ENCODE assay signal across 13 cellular contexts in genomic region chr22:35882226-35883027, GRCh38.
DNase-seq lines count a peak whose midpoint lies in the region; ATAC-seq, FAIRE-seq and TF ChIP-seq lines count a peak whose summit lies in the region.
"Had no signal": no experiment of that assay in that cellular context is flagged by ENCODE, and none has a peak within 500 bp of the region (broad histone marks: within the 10 kb centered on the region; RNA-seq: fewer than 3 reads in every experiment).

No MANE protein-coding gene starts in this region.

- TF ChIP-seq CTCF in AG10803 (conservative IDR thresholded peaks at IDR 0.05; ENCODE audit: low read length), result no peak
- no peak for TF ChIP-seq CTCF in endothelial cell of umbilical vein (IDR thresholded peaks at IDR 0.05; ENCODE audit: extremely low read depth in 1 of 2, insufficient read depth in 1 of 2, low read depth in 1 of 2, low read length in 2 of 2)

- BruUV-seq in endothelial cell of umbilical vein (replicated peaks; lab: Mats Ljungman, UMichigan), result no TSS peak

- no peaks in the 10 kb centered on the region for H3K9me2 ChIP-seq in Karpas-422 (replicated peaks; ENCODE audit: insufficient read depth, low read length)

- no peaks in the 10 kb centered on the region for H3K27me3 Mint-ChIP-seq in naive thymus-derived CD8-positive, alpha-beta T cell
- H3K27me3 Mint-ChIP-seq: activated CD4-positive, alpha-beta T cell treated with anti-CD3 and anti-CD28 coated beads, Interleukin-2, amount 10 ng/mL, durations not matched to agents 7 days and 5 days; B cell had no signal

- no peak overlapping the region for H3K4me3 ChIP-seq in AG10803 (ENCODE audit: low read length)
- no peak overlapping the region for H3K4me3 ChIP-seq in endothelial cell of umbilical vein (replicated peaks in 1 of 3; ENCODE audit: insufficient read depth in 1 of 3, low read depth in 1 of 3, low read length in 3 of 3)
- H3K4me3 ChIP-seq in Karpas-422 (ENCODE audit: low read length), result no peak overlapping the region

- H3K4me1 Mint-ChIP-seq in naive thymus-derived CD8-positive, alpha-beta T cell, result peaks cover 16 to 25% (median 21%) of the 10 kb centered on the region in 4 donors

- TF ChIP-seq POLR2A in endothelial cell of umbilical vein (IDR thresholded peaks at IDR 0.05; ENCODE audit: low read depth, low read length), result no peak

- no peaks in the 10 kb centered on the region for H3K9me3 ChIP-seq in endothelial cell of umbilical vein (replicated peaks; ENCODE audit: control insufficient read depth, insufficient read depth, low read length)
- no peaks in the 10 kb centered on the region for H3K9me3 ChIP-seq in Karpas-422 (ENCODE audit: low read length)

- H3K36me3 ChIP-seq in endothelial cell of umbilical vein (ENCODE audit: control insufficient read depth in 2 of 2, extremely low read depth in 1 of 2, insufficient read depth in 2 of 2, low read length in 2 of 2) (no peaks in the 10 kb centered on the region), Karpas-422 (ENCODE audit: insufficient read depth, low read length) (no peaks in the 10 kb centered on the region)

- H4K20me1 ChIP-seq in endothelial cell of umbilical vein (replicated peaks; ENCODE audit: control insufficient read depth, extremely low read depth, insufficient read depth, low read length) (no peaks in the 10 kb centered on the region), Karpas-422 (ENCODE audit: insufficient read depth, low read depth, low read length) (peaks cover 54% of the 10 kb centered on the region)

- H3K9ac ChIP-seq in endothelial cell of umbilical vein (replicated peaks; ENCODE audit: extremely low read depth, insufficient read depth, low read length) (no peak overlapping the region), Karpas-422 (ENCODE audit: low read length) (no peak overlapping the region)

- peak in 1 of 2 donors; percentile 25 for ATAC-seq in naive thymus-derived CD8-positive, alpha-beta T cell
- ATAC-seq in HG03354 (IDR thresholded peaks at IDR 0.05; ENCODE audit: poor library complexity, severe bottlenecking, unreplicated experiment) (no peak), HG02588 (IDR thresholded peaks at IDR 0.05; ENCODE audit: unreplicated experiment) (no peak)

- H3K79me2 ChIP-seq in endothelial cell of umbilical vein (ENCODE audit: control insufficient read depth, insufficient read depth, low read length) (peaks cover 27% of the 10 kb centered on the region), Karpas-422 (ENCODE audit: low read length) (no peaks in the 10 kb centered on the region)

- H3K27ac Mint-ChIP-seq in naive thymus-derived CD8-positive, alpha-beta T cell, result peak overlapping the region in 7 of 10 donors; percentile 30 to 87 (median 75)
- H3K27ac Mint-ChIP-seq: activated CD4-positive, alpha-beta T cell treated with anti-CD3 and anti-CD28 coated beads, Interleukin-2, amount 10 ng/mL, durations not matched to agents 7 days and 5 days; B cell had no signal

- H3K4me3 Mint-ChIP-seq in naive thymus-derived CD8-positive, alpha-beta T cell, result peak overlapping the region in 4 of 10 donors; percentile 11 to 38 (median 26)
- H3K4me3 Mint-ChIP-seq: activated CD4-positive, alpha-beta T cell treated with anti-CD3 and anti-CD28 coated beads, Interleukin-2, amount 10 ng/mL, durations not matched to agents 7 days and 5 days; B cell had no signal

- POLR2A ChIA-PET in endothelial cell of umbilical vein (lab: Charles Lee), result no interaction called here
- POLR2A ChIA-PET in naive thymus-derived CD8-positive, alpha-beta T cell (lab: Charles Lee), result no interaction called here

- peaks cover 3% of the 10 kb centered on the region for H3K9me1 ChIP-seq in endothelial cell of umbilical vein (replicated peaks; ENCODE audit: control insufficient read depth, extremely low read depth, insufficient read depth, low read length)

- dilution Hi-C loops in endothelial cell of umbilical vein (cut with MboI; ENCODE audit: extremely low pct_ligation_motif_present, low sequenced_read_pairs), result no loop called here

- H2AFZ ChIP-seq in endothelial cell of umbilical vein (ENCODE audit: low read depth, low read length) (no peak overlapping the region), Karpas-422 (ENCODE audit: low read length) (no peak overlapping the region)

- H3K36me3 Mint-ChIP-seq in naive thymus-derived CD8-positive, alpha-beta T cell, result no peaks in the 10 kb centered on the region

- no peaks in the 10 kb centered on the region for H3K9me3 Mint-ChIP-seq in naive thymus-derived CD8-positive, alpha-beta T cell
- H3K9me3 Mint-ChIP-seq: activated CD4-positive, alpha-beta T cell treated with anti-CD3 and anti-CD28 coated beads, Interleukin-2, amount 10 ng/mL, durations not matched to agents 7 days and 5 days had no signal

- intact Hi-C loops in endothelial cell of umbilical vein (cut with micrococcal nuclease), result loop anchor here (5.0 kb wide), 1 partner anchor 40 kb away; no protein-coding TSS in a partner anchor

- peak overlapping the region; percentile 77 for H3K4me2 ChIP-seq in endothelial cell of umbilical vein (ENCODE audit: insufficient read depth, low read length)
- no peak overlapping the region for H3K4me2 ChIP-seq in Karpas-422 (ENCODE audit: low read depth, low read length, poor library complexity, severe bottlenecking)

- H3K27ac ChIP-seq in endothelial cell of umbilical vein (ENCODE audit: insufficient read depth, low read depth, low read length) (peak overlapping the region; percentile 70), Karpas-422 (ENCODE audit: low read length) (no peak overlapping the region)

- H3K4me1 ChIP-seq in endothelial cell of umbilical vein (ENCODE audit: control insufficient read depth, extremely low read depth, insufficient read depth, low read length) (peaks cover 18% of the 10 kb centered on the region), Karpas-422 (ENCODE audit: low read length) (peaks cover 9% of the 10 kb centered on the region)

- FAIRE-seq in endothelial cell of umbilical vein (lab: Jason Lieb, UNC), result no peak

- H3K27me3 ChIP-seq in endothelial cell of umbilical vein (ENCODE audit: control insufficient read depth in 2 of 2, insufficient read depth in 2 of 2, low read length in 2 of 2) (no peaks in the 10 kb centered on the region), Karpas-422 (ENCODE audit: low read length) (no peaks in the 10 kb centered on the region)

- DNase-seq in AG10803 (ENCODE audit: low read depth) (peak; percentile 21), NCI-H82 (lab: John Stamatoyannopoulos, UW) (peak; percentile 69), endothelial cell of umbilical vein (ENCODE audit: low read depth, low spot score) (peak; percentile 47), mesenteric fat pad (ENCODE audit: low spot score) (no peak), Karpas-422 (no peak)
- DNase-seq in naive thymus-derived CD8-positive, alpha-beta T cell, result no peak
- DNase-seq: activated CD4-positive, alpha-beta T cell treated with anti-CD3 and anti-CD28 coated beads, Interleukin-2, amount 10 ng/mL, durations not matched to agents 7 days and 5 days; NCI-H1105; occipital lobe; stimulated activated CD4-positive, alpha-beta T cell treated with anti-CD3 and anti-CD28 coated beads, Interleukin-4, amount 100 ng/mL, for 4 hours had no signal

- CTCF ChIA-PET in endothelial cell of umbilical vein (lab: Charles Lee), result interaction anchor here (1.0 to 2.5 kb wide), 5 partner anchors 12 to 46 kb away, joined by 3 to 9 read pairs (median 5); no protein-coding TSS in a partner anchor

TF ChIP-seq in endothelial cell of umbilical vein, 7 proteins besides CTCF, POLR2A, EP300 and RAD21:
- TF ChIP-seq JUN (IDR thresholded peaks at IDR 0.05; ENCODE audit: borderline replicate concordance, insufficient read depth, insufficient read length, low read depth) (no peak), FOS (IDR thresholded peaks at IDR 0.05; ENCODE audit: borderline replicate concordance, insufficient read depth, low read length) (no peak), MYC (IDR thresholded peaks at IDR 0.05; ENCODE audit: low read depth, low read length) (no peak), POLR2AphosphoS5 (IDR thresholded peaks at IDR 0.05; ENCODE audit: insufficient read depth, low read depth, low read length) (no peak), GATA2 (IDR thresholded peaks at IDR 0.05; ENCODE audit: insufficient read depth, insufficient read length, low read depth, low read length) (no peak), EZH2 (IDR thresholded peaks at IDR 0.05; ENCODE audit: borderline replicate concordance, low read depth, low read length, severe bottlenecking) (no peak)

Comparison
In these comparisons a context has a peak if more than half of its experiments do, and no peak if none do; other contexts are left out.
1. DNase-seq: peak in AG10803 (single experiment), NCI-H82 (single experiment) and endothelial cell of umbilical vein (single experiment); none in naive thymus-derived CD8-positive, alpha-beta T cell (0 of 10), mesenteric fat pad (single experiment) and Karpas-422 (single experiment).